Comparison of ENCODE assay signal across 1 cellular context in genomic region chr12:78229491-78230209, GRCh38.
TF ChIP-seq lines count a peak whose summit lies in the region.

No MANE protein-coding gene starts in this region.

TF ChIP-seq in A549, 52 proteins besides CTCF, POLR2A, EP300 and RAD21 (continued from another document):
- no peak; the same call in 2 of the 3 replicates for TF ChIP-seq SMC3 (IDR thresholded peaks at IDR 0.05)
- no peak for TF ChIP-seq HOXB5 (CRISPR knock-in tag; IDR thresholded peaks at IDR 0.05)
- TF ChIP-seq ZC3H11A (IDR thresholded peaks at IDR 0.05) = no peak
- no peak for TF ChIP-seq ZNF302 (CRISPR knock-in tag; IDR thresholded peaks at IDR 0.05)
- no peak for TF ChIP-seq CEBPB (IDR thresholded peaks at IDR 0.05)
- no peak for TF ChIP-seq MAX (IDR thresholded peaks at IDR 0.05)
